In the genomic region with DNA sequence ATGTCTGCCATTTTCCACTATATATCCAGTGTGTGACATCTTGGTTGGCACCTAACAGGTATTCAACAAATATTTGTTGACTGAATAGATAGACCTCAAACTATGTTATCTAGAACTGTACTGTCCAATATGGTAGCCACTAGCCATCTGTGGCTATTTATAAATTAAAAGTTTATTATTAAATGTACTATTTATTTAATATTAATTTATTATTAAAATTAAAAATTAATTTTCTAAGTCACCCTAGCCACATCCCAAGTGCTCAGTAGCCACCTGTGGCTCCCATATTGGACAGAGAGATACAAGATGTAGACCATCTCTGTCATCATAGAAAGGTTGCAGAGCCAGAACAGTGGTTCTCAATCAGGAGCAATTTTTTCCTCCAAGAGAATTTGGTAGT, we compare ENCODE assay signal across 39 cellular contexts.
"Had no signal": no experiment of that assay in that cellular context is flagged by ENCODE, and none has a peak within 500 bp of the region (broad histone marks: within the 10 kb centered on the region; RNA-seq: fewer than 3 reads in every experiment).

No MANE protein-coding gene starts in this region.

- H3K27ac Mint-ChIP-seq: activated naive CD4-positive, alpha-beta T cell treated with anti-CD3 and anti-CD28 coated beads for 36 hours; activated naive CD4-positive, alpha-beta T cell treated with anti-CD3 and anti-CD28 coated beads, Interleukin-2, amount 10 ng/mL, durations not matched to agents 7 days and 5 days; activated naive CD4-positive, alpha-beta T cell treated with anti-CD3 and anti-CD28 coated beads, Interleukin-2, amount 50 U/mL, for 24 hours; activated naive CD4-positive, alpha-beta T cell treated with anti-CD3 and anti-CD28 coated beads, Interleukin-2, amount 50 U/mL, for 72 hours; activated naive CD8-positive, alpha-beta T cell; activated naive CD8-positive, alpha-beta T cell treated with anti-CD3 and anti-CD28 coated beads for 36 hours; activated naive CD8-positive, alpha-beta T cell treated with anti-CD3 and anti-CD28 coated beads, Interleukin-2, amount 10 ng/mL, durations not matched to agents 7 days and 5 days; activated naive CD8-positive, alpha-beta T cell treated with anti-CD3 and anti-CD28 coated beads, Interleukin-2, amount 50 U/mL, for 24 hours; activated T-cell treated with anti-CD3 and anti-CD28 coated beads, Interleukin-2, amount 50 U/mL, for 24 hours; activated T-cell treated with anti-CD3 and anti-CD28 coated beads, Interleukin-2, amount 50 U/mL, for 72 hours; activated T-helper 1 cell treated with anti-CD3 and anti-CD28 coated beads, Interleukin-12 subunit alpha, Interleukin-12 subunit beta, Interleukin-2, Interleukin-4 antibody, amounts not matched to agents 30 ng/mL and 10 ng/mL and 1 ng/mL, durations not matched to agents 14 hours and 24 hours and 36 hours; activated T-helper 17 cell treated with anti-CD3 and anti-CD28 coated beads, Interleukin-2, amount 50 U/mL, for 72 hours; activated T-helper 2 cell treated with anti-CD3 and anti-CD28 coated beads, Interferon-gamma antibody, Interleukin-2, Interleukin-4, amounts not matched to agents 10 μg/mL and 5 μg/mL and 100 μg/mL, durations not matched to agents 14 hours and 24 hours and 36 hours; brain had no signal

- H3K4me1 ChIP-seq: adrenal gland, ascending aorta, body of pancreas, breast epithelium had no signal

- FAIRE-seq: astrocyte, bronchial epithelial cell had no signal

- H3K36me3 ChIP-seq: adrenal gland, ascending aorta, brain microvascular endothelial cell, breast epithelium, cardiac muscle cell had no signal

- H3K4me3 ChIP-seq: adrenal gland, ascending aorta, body of pancreas, breast epithelium, cardiac muscle cell had no signal

- H3K4me1 Mint-ChIP-seq: activated naive CD4-positive, alpha-beta T cell treated with anti-CD3 and anti-CD28 coated beads, Interleukin-2, amount 10 ng/mL, durations not matched to agents 7 days and 5 days; activated naive CD4-positive, alpha-beta T cell treated with anti-CD3 and anti-CD28 coated beads, Interleukin-2, amount 50 U/mL, for 24 hours; activated naive CD8-positive, alpha-beta T cell treated with anti-CD3 and anti-CD28 coated beads for 36 hours; activated naive CD8-positive, alpha-beta T cell treated with anti-CD3 and anti-CD28 coated beads, Interleukin-2, amount 10 ng/mL, durations not matched to agents 7 days and 5 days; activated naive CD8-positive, alpha-beta T cell treated with anti-CD3 and anti-CD28 coated beads, Interleukin-2, amount 50 U/mL, for 24 hours; activated T-helper 17 cell treated with anti-CD3 and anti-CD28 coated beads, Interleukin-2, amount 50 U/mL, for 72 hours; brain; central memory CD8-positive, alpha-beta T cell had no signal

- ATAC-seq: activated naive CD4-positive, alpha-beta T cell treated with anti-CD3 and anti-CD28 coated beads, Interleukin-2, amount 50 U/mL, for 72 hours; activated naive CD8-positive, alpha-beta T cell treated with anti-CD3 and anti-CD28 coated beads, Interleukin-2, amount 50 U/mL, for 24 hours; activated T-cell treated with anti-CD3 and anti-CD28 coated beads, Interleukin-2, amount 50 U/mL, for 4 hours; activated T-cell treated with anti-CD3 and anti-CD28 coated beads, Interleukin-2, amount 50 U/mL, for 72 hours; activated T-helper 17 cell treated with anti-CD3 and anti-CD28 coated beads, Interleukin-2, amount 50 U/mL, for 72 hours; body of pancreas had no signal

- H3K27ac ChIP-seq: adrenal gland, ascending aorta, body of pancreas, brain microvascular endothelial cell, breast epithelium, cardiac muscle cell had no signal

- H3K9me3 ChIP-seq: adrenal gland, ascending aorta, body of pancreas had no signal

- DNase-seq: activated effector memory CD4-positive, alpha-beta T cell treated with anti-CD3 and anti-CD28 coated beads, Interleukin-2, amount 50 U/mL, for 16 hours; activated effector memory CD4-positive, alpha-beta T cell treated with Interleukin-2 at 50 U/mL for 16 hours; activated gamma-delta T cell; activated gamma-delta T cell treated with Interleukin-2 at 50 U/mL for 16 hours; activated naive CD4-positive, alpha-beta T cell; activated naive CD4-positive, alpha-beta T cell treated with anti-CD3 and anti-CD28 coated beads for 36 hours; activated naive CD4-positive, alpha-beta T cell treated with anti-CD3 and anti-CD28 coated beads, Interleukin-2, amount 10 ng/mL, durations not matched to agents 7 days and 5 days; activated naive CD4-positive, alpha-beta T cell treated with anti-CD3 and anti-CD28 coated beads, Interleukin-2, amount 50 U/mL, for 16 hours; activated naive CD4-positive, alpha-beta T cell treated with Interleukin-2 at 50 U/mL for 16 hours; activated naive CD8-positive, alpha-beta T cell treated with anti-CD3 and anti-CD28 coated beads for 36 hours; activated naive CD8-positive, alpha-beta T cell treated with anti-CD3 and anti-CD28 coated beads, Interleukin-2, amount 10 ng/mL, durations not matched to agents 7 days and 5 days; activated naive CD8-positive, alpha-beta T cell treated with anti-CD3 and anti-CD28 coated beads, Interleukin-2, amount 50 U/mL, for 24 hours; activated T-cell treated with anti-CD3 and anti-CD28 coated beads, Interleukin-2, amount 50 U/mL, for 24 hours; activated T-cell treated with anti-CD3 and anti-CD28 coated beads, Interleukin-2, amount 50 U/mL, for 4 hours; activated T-cell treated with anti-CD3 and anti-CD28 coated beads, Interleukin-2, amount 50 U/mL, for 48 hours; activated T-cell treated with anti-CD3 and anti-CD28 coated beads, Interleukin-2, amount 50 U/mL, for 72 hours; adrenal gland; amniotic stem cell; amygdala; anterior cingulate cortex; aorta; body of pancreas; brain microvascular endothelial cell; caudate nucleus; central memory CD4-positive, alpha-beta T cell; cerebellar nuclear complex had no signal

- H3K9me3 Mint-ChIP-seq: activated T-helper 1 cell treated with anti-CD3 and anti-CD28 coated beads, Interleukin-12 subunit alpha, Interleukin-12 subunit beta, Interleukin-2, Interleukin-4 antibody, amounts not matched to agents 30 ng/mL and 10 ng/mL and 1 ng/mL, durations not matched to agents 14 hours and 24 hours and 36 hours; activated T-helper 2 cell treated with anti-CD3 and anti-CD28 coated beads, Interferon-gamma antibody, Interleukin-2, Interleukin-4, amounts not matched to agents 10 μg/mL and 5 μg/mL and 100 μg/mL, durations not matched to agents 14 hours and 24 hours and 36 hours had no signal

- H3K36me3 Mint-ChIP-seq: activated naive CD4-positive, alpha-beta T cell treated with anti-CD3 and anti-CD28 coated beads, Interleukin-2, amount 10 ng/mL, durations not matched to agents 7 days and 5 days; activated naive CD4-positive, alpha-beta T cell treated with anti-CD3 and anti-CD28 coated beads, Interleukin-2, amount 50 U/mL, for 24 hours; activated naive CD4-positive, alpha-beta T cell treated with anti-CD3 and anti-CD28 coated beads, Interleukin-2, amount 50 U/mL, for 72 hours; activated naive CD8-positive, alpha-beta T cell; activated naive CD8-positive, alpha-beta T cell treated with anti-CD3 and anti-CD28 coated beads for 36 hours; activated naive CD8-positive, alpha-beta T cell treated with anti-CD3 and anti-CD28 coated beads, Interleukin-2, amount 10 ng/mL, durations not matched to agents 7 days and 5 days had no signal

- H3K27me3 ChIP-seq: adrenal gland, ascending aorta, body of pancreas, brain microvascular endothelial cell, breast epithelium, cardiac muscle cell had no signal

- H3K27me3 Mint-ChIP-seq: activated naive CD4-positive, alpha-beta T cell treated with anti-CD3 and anti-CD28 coated beads, Interleukin-2, amount 10 ng/mL, durations not matched to agents 7 days and 5 days; activated naive CD4-positive, alpha-beta T cell treated with anti-CD3 and anti-CD28 coated beads, Interleukin-2, amount 50 U/mL, for 24 hours; activated naive CD8-positive, alpha-beta T cell; activated naive CD8-positive, alpha-beta T cell treated with anti-CD3 and anti-CD28 coated beads for 36 hours; activated naive CD8-positive, alpha-beta T cell treated with anti-CD3 and anti-CD28 coated beads, Interleukin-2, amount 10 ng/mL, durations not matched to agents 7 days and 5 days; activated naive CD8-positive, alpha-beta T cell treated with anti-CD3 and anti-CD28 coated beads, Interleukin-2, amount 50 U/mL, for 24 hours; activated T-cell treated with anti-CD3 and anti-CD28 coated beads, Interleukin-2, amount 50 U/mL, for 24 hours; activated T-helper 17 cell treated with anti-CD3 and anti-CD28 coated beads, Interleukin-2, amount 50 U/mL, for 72 hours; brain; central memory CD8-positive, alpha-beta T cell had no signal

- H3K4me3 Mint-ChIP-seq: activated naive CD4-positive, alpha-beta T cell treated with anti-CD3 and anti-CD28 coated beads for 36 hours; activated naive CD4-positive, alpha-beta T cell treated with anti-CD3 and anti-CD28 coated beads, Interleukin-2, amount 10 ng/mL, durations not matched to agents 7 days and 5 days; activated naive CD4-positive, alpha-beta T cell treated with anti-CD3 and anti-CD28 coated beads, Interleukin-2, amount 50 U/mL, for 24 hours; activated naive CD8-positive, alpha-beta T cell; activated naive CD8-positive, alpha-beta T cell treated with anti-CD3 and anti-CD28 coated beads for 36 hours; activated naive CD8-positive, alpha-beta T cell treated with anti-CD3 and anti-CD28 coated beads, Interleukin-2, amount 10 ng/mL, durations not matched to agents 7 days and 5 days; activated naive CD8-positive, alpha-beta T cell treated with anti-CD3 and anti-CD28 coated beads, Interleukin-2, amount 50 U/mL, for 24 hours; activated T-cell treated with anti-CD3 and anti-CD28 coated beads, Interleukin-2, amount 50 U/mL, for 24 hours; activated T-cell treated with anti-CD3 and anti-CD28 coated beads, Interleukin-2, amount 50 U/mL, for 4 hours; activated T-cell treated with anti-CD3 and anti-CD28 coated beads, Interleukin-2, amount 50 U/mL, for 72 hours; activated T-helper 1 cell treated with anti-CD3 and anti-CD28 coated beads, Interleukin-12 subunit alpha, Interleukin-12 subunit beta, Interleukin-2, Interleukin-4 antibody, amounts not matched to agents 30 ng/mL and 10 ng/mL and 1 ng/mL, durations not matched to agents 14 hours and 24 hours and 36 hours; activated T-helper 17 cell treated with anti-CD3 and anti-CD28 coated beads, Interleukin-2, amount 50 U/mL, for 72 hours; brain; central memory CD8-positive, alpha-beta T cell had no signal
